Comparison of ENCODE assay signal across 12 cellular contexts in genomic region chr6:72412709-72413044, GRCh38.
"Had no signal": no experiment of that assay in that cellular context is flagged by ENCODE, and none has a peak within 500 bp of the region (broad histone marks: within the 10 kb centered on the region; RNA-seq: fewer than 3 reads in every experiment).

No MANE protein-coding gene starts in this region.

- H3K27ac Mint-ChIP-seq: activated T-helper 1 cell treated with anti-CD3 and anti-CD28 coated beads, Interleukin-12 subunit alpha, Interleukin-12 subunit beta, Interleukin-2, Interleukin-4 antibody, amounts not matched to agents 30 ng/mL and 10 ng/mL and 1 ng/mL, durations not matched to agents 14 hours and 24 hours and 36 hours; endodermal cell; neural progenitor cell had no signal

- H3K4me3 ChIP-seq: colonic mucosa, neural progenitor cell, ovary, right lobe of liver, stomach had no signal

- H3K9ac ChIP-seq: neural progenitor cell had no signal

- H3K4me3 Mint-ChIP-seq: activated T-helper 1 cell treated with anti-CD3 and anti-CD28 coated beads, Interleukin-12 subunit alpha, Interleukin-12 subunit beta, Interleukin-2, Interleukin-4 antibody, amounts not matched to agents 30 ng/mL and 10 ng/mL and 1 ng/mL, durations not matched to agents 14 hours and 24 hours and 36 hours; central memory CD8-positive, alpha-beta T cell; endodermal cell; naive thymus-derived CD4-positive, alpha-beta T cell; neural progenitor cell had no signal

- H3K4me1 ChIP-seq: colonic mucosa, neural progenitor cell had no signal

- H3K9me3 Mint-ChIP-seq: activated T-helper 1 cell treated with anti-CD3 and anti-CD28 coated beads, Interleukin-12 subunit alpha, Interleukin-12 subunit beta, Interleukin-2, Interleukin-4 antibody, amounts not matched to agents 30 ng/mL and 10 ng/mL and 1 ng/mL, durations not matched to agents 14 hours and 24 hours and 36 hours; central memory CD8-positive, alpha-beta T cell; endodermal cell; naive thymus-derived CD4-positive, alpha-beta T cell; neural progenitor cell had no signal

- H3K27me3 ChIP-seq: brain microvascular endothelial cell, colonic mucosa, neural progenitor cell, ovary, right lobe of liver had no signal

- H3K36me3 ChIP-seq: brain microvascular endothelial cell, colonic mucosa, neural progenitor cell, ovary, right lobe of liver, stomach had no signal

- H3K36me3 Mint-ChIP-seq: naive thymus-derived CD4-positive, alpha-beta T cell; neural progenitor cell had no signal

- H3K4me2 ChIP-seq: neural progenitor cell had no signal

- H3K4me1 Mint-ChIP-seq: central memory CD8-positive, alpha-beta T cell had no signal

- H3K9me3 ChIP-seq: colonic mucosa, ovary, right lobe of liver, stomach had no signal

- H3K27ac ChIP-seq: brain microvascular endothelial cell, colonic mucosa, epithelial cell of prostate, neural progenitor cell, ovary, right lobe of liver, stomach had no signal

- FAIRE-seq: small intestine had no signal
